8 cellular contexts compared by ENCODE assay signal in genomic region chr16:69726313-69727060, GRCh38. TPM values are rescaled to one million over a fixed set of nuclear protein-coding genes. Genes with fewer than 3 reads are reported as not detected.
DNase-seq lines count a peak whose midpoint lies in the region; TF ChIP-seq lines count a peak whose summit lies in the region.

Gene NQO1, minus strand, starts transcription at chr16:69726560. Its CDS starts 121 bp downstream, at chr16:69726439.

- H3K27me3 ChIP-seq in suprapubic skin: no peaks in the 10 kb centered on the region

- peaks cover 64% of the 10 kb centered on the region for H3K4me1 Mint-ChIP-seq in activated naive CD4-positive, alpha-beta T cell treated with anti-CD3 and anti-CD28 coated beads, Interleukin-2, amount 10 ng/mL, durations not matched to agents 7 days and 5 days

- no peaks in the 10 kb centered on the region for H3K27me3 Mint-ChIP-seq in activated naive CD4-positive, alpha-beta T cell treated with anti-CD3 and anti-CD28 coated beads, Interleukin-2, amount 10 ng/mL, durations not matched to agents 7 days and 5 days

- peaks cover 19% of the 10 kb centered on the region for H3K4me1 ChIP-seq in suprapubic skin

- DNase-seq in ELR (ENCODE audit: low read depth): peak; percentile 99
- peak; percentile 99 for DNase-seq in H4 (ENCODE audit: low spot score)
- peak; percentile 99 for DNase-seq in M059J (ENCODE audit: low read depth)
- peak; percentile 90 for DNase-seq in SK-N-DZ (ENCODE audit: low spot score)
- peak; percentile 96 for DNase-seq in activated naive CD4-positive, alpha-beta T cell treated with anti-CD3 and anti-CD28 coated beads, Interleukin-2, amount 10 ng/mL, durations not matched to agents 7 days and 5 days
- DNase-seq in germinal center (ENCODE audit: low spot score): peak; percentile 95
- DNase-seq in nucleus accumbens (lab: John Stamatoyannopoulos, UW): peak; percentile 31 to 94 (median 84)
- DNase-seq in suprapubic skin (ENCODE audit: low spot score in 2 of 2): peak; percentile 94 to 96

- H3K4me3 Mint-ChIP-seq in activated naive CD4-positive, alpha-beta T cell treated with anti-CD3 and anti-CD28 coated beads, Interleukin-2, amount 10 ng/mL, durations not matched to agents 7 days and 5 days: peak within 1 kb of the TSS; percentile 95

- no peak for TF ChIP-seq EP300 in suprapubic skin (IDR thresholded peaks at IDR 0.05)

- no peak for TF ChIP-seq CTCF in suprapubic skin (IDR thresholded peaks at IDR 0.05)

- WGBS in suprapubic skin: under 1% methylated on average over 26 of the region's 31 CpGs

- H3K9me3 ChIP-seq in suprapubic skin: no peaks in the 10 kb centered on the region

- CTCF ChIA-PET in activated naive CD4-positive, alpha-beta T cell treated with anti-CD3 and anti-CD28 coated beads, Interleukin-2, amount 10 ng/mL, durations not matched to agents 7 days and 5 days (lab: Charles Lee): interaction anchor here (0.6 to 3.4 kb wide), 4 partner anchors 9 to 28 kb away, joined by 3 to 20 read pairs (median 4); partner anchors contain the start of gene NOB1

- H3K36me3 ChIP-seq in suprapubic skin: no peaks in the 10 kb centered on the region

- H3K36me3 Mint-ChIP-seq in activated naive CD4-positive, alpha-beta T cell treated with anti-CD3 and anti-CD28 coated beads, Interleukin-2, amount 10 ng/mL, durations not matched to agents 7 days and 5 days: peaks cover 5% of the 10 kb centered on the region

- H3K27ac Mint-ChIP-seq in activated naive CD4-positive, alpha-beta T cell treated with anti-CD3 and anti-CD28 coated beads, Interleukin-2, amount 10 ng/mL, durations not matched to agents 7 days and 5 days: peak within 1 kb of the TSS; percentile 98

- peak within 1 kb of the TSS; percentile 51 for H3K4me3 ChIP-seq in suprapubic skin

- no peaks in the 10 kb centered on the region for H3K9me3 Mint-ChIP-seq in activated naive CD4-positive, alpha-beta T cell treated with anti-CD3 and anti-CD28 coated beads, Interleukin-2, amount 10 ng/mL, durations not matched to agents 7 days and 5 days

- TF ChIP-seq POLR2A in suprapubic skin (IDR thresholded peaks at IDR 0.05): no peak

- H3K27ac ChIP-seq in suprapubic skin: peak within 1 kb of the TSS; percentile 70

RNA-seq across cellular contexts. Expression of gene NQO1, which starts in this region (rescaled TPM):
- total RNA-seq in H4 (2014; rRNA removed; shearing (Covaris generic)): 2,318 and 2,447 TPM in 2 replicates
- 589 and 671 TPM in 2 replicates for total RNA-seq in M059J (2014; rRNA removed; shearing (Covaris generic))
- polyA plus RNA-seq in SK-N-DZ (2014; cell fraction: cytosol; rRNA removed): 8.6 and 13.9 TPM in 2 replicates
- polyA plus RNA-seq in SK-N-DZ (2014; cell fraction: nucleus; rRNA removed): 5.2 and 8.3 TPM in 2 replicates
- total RNA-seq in suprapubic skin: 10 to 100 TPM; 10.2 to 34.6 (median 21.4) TPM

Comparison
In these comparisons a context has a peak if more than half of its experiments do, and no peak if none do; other contexts are left out.
1. Peak in every context shown above with its lines: DNase-seq, H3K4me3 ChIP-seq and H3K27ac ChIP-seq.
2. RNA of gene NQO1 (total RNA-seq): 2,318 to 2,447 TPM in H4 and 589 to 671 TPM in M059J; 10.2 to 34.6 TPM in suprapubic skin; every median in the first group is over 10 times any median in the second.